1 cellular context compared by ENCODE assay signal in the genomic region with DNA sequence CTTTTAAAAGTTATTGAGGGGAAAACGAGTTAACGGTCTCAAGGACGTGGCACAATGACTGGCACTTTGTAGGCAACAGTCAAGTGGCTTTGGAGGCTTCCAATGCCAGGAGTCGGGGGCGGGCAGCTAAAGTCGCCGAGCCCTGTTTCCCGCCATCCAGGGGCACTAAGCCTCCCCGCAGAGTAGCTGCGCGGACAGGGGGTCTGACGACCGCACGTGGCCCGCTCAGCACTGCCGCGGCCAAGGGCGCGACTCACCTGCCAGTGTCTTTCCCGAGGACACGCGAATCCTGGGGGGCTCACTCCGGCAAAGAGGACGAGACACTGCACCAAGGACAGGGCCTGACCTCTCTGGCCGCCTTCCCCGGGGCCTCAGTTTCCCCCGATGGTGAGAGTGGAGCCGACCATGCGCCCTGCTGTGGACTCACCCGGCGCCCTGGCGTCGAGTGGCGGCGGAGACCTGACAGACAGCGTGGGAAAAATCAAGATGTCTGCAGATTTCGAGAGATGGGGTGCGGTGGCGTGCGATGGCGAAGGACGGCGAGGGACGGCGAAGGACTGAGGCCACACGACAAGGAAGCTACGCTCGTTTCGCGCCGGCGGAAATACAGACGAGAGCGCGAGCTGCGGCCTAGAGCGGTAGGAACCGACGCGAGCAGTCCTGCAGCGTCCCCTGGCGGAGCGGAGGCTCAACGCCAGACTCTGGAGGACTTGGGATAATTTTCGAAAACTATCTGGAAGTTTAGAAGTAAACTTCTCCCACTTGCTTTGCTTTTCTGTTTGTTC.
TF ChIP-seq lines count a peak whose summit lies in the region.

A gene (minus strand): TSS at position 559 of the 785 bp plus-strand sequence.

TF ChIP-seq in HepG2, 621 proteins besides CTCF, POLR2A, EP300 and RAD21 (continued from another document and continues in another):
- TF ChIP-seq, protein P1, sequence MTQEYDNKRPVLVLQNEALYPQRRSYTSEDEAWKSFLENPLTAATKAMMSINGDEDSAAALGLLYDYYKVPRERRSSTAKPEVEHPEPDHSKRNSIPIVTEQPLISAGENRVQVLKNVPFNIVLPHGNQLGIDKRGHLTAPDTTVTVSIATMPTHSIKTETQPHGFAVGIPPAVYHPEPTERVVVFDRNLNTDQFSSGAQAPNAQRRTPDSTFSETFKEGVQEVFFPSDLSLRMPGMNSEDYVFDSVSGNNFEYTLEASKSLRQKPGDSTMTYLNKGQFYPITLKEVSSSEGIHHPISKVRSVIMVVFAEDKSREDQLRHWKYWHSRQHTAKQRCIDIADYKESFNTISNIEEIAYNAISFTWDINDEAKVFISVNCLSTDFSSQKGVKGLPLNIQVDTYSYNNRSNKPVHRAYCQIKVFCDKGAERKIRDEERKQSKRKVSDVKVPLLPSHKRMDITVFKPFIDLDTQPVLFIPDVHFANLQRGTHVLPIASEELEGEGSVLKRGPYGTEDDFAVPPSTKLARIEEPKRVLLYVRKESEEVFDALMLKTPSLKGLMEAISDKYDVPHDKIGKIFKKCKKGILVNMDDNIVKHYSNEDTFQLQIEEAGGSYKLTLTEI (CRISPR knock-in tag; conservative IDR thresholded peaks at IDR 0.05), result peak; percentile 53; the same call in 1 of the 2 replicates
- TF ChIP-seq, protein P2, sequence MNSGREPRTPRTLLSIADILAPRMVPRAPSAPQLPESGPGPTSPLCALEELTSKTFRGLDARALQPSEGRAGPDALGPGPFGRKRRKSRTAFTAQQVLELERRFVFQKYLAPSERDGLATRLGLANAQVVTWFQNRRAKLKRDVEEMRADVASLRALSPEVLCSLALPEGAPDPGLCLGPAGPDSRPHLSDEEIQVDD (CRISPR knock-in tag; IDR thresholded peaks at IDR 0.05; ENCODE audit: borderline replicate concordance), result peak; percentile 98; the same call in 1 of the 2 replicates
- TF ChIP-seq, protein P3, sequence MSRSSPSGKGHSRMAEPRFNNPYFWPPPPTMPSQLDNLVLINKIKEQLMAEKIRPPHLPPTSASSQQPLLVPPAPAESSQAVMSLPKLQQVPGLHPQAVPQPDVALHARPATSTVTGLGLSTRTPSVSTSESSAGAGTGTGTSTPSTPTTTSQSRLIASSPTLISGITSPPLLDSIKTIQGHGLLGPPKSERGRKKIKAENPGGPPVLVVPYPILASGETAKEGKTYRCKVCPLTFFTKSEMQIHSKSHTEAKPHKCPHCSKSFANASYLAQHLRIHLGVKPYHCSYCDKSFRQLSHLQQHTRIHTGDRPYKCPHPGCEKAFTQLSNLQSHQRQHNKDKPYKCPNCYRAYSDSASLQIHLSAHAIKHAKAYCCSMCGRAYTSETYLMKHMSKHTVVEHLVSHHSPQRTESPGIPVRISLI (CRISPR knock-in tag; IDR thresholded peaks at IDR 0.05; ENCODE audit: borderline replicate concordance), result peak; percentile 90
- TF ChIP-seq HMG20B (CRISPR knock-in tag; conservative IDR thresholded peaks at IDR 0.05) (peak; percentile 88), ZMYM4 (CRISPR knock-in tag; IDR thresholded peaks at IDR 0.05) (peak; percentile 100), ZBTB42 (CRISPR knock-in tag; IDR thresholded peaks at IDR 0.05) (peak; percentile 95), ZNF891 (CRISPR knock-in tag; IDR thresholded peaks at IDR 0.05) (peak; percentile 100), HOXA5 (CRISPR knock-in tag; IDR thresholded peaks at IDR 0.05) (peak; percentile 99), ZNF343 (CRISPR knock-in tag; IDR thresholded peaks at IDR 0.05) (peak; percentile 99), ZNF841 (CRISPR knock-in tag; IDR thresholded peaks at IDR 0.05; ENCODE audit: borderline replicate concordance) (peak; percentile 73; the same call in 1 of the 2 replicates), ZNF234 (CRISPR knock-in tag; conservative IDR thresholded peaks at IDR 0.05) (peak; percentile 100), ZNF552 (CRISPR knock-in tag; IDR thresholded peaks at IDR 0.05; ENCODE audit: borderline replicate concordance) (peak; percentile 98), ZSCAN9 (CRISPR knock-in tag; IDR thresholded peaks at IDR 0.05; ENCODE audit: borderline replicate concordance) (peak; percentile 99), ZNF121 (CRISPR knock-in tag; IDR thresholded peaks at IDR 0.05) (peak; percentile 87; the same call in 1 of the 2 replicates), PLRG1 (conservative IDR thresholded peaks at IDR 0.05) (no peak), JDP2 (CRISPR knock-in tag; IDR thresholded peaks at IDR 0.05; ENCODE audit: borderline replicate concordance) (peak; percentile 93), ZNF782 (CRISPR knock-in tag; IDR thresholded peaks at IDR 0.05; ENCODE audit: borderline replicate concordance) (peak; percentile 100), CBFB (CRISPR knock-in tag; IDR thresholded peaks at IDR 0.05) (peak; percentile 99), SP4 (CRISPR knock-in tag; IDR thresholded peaks at IDR 0.05) (peak; percentile 88), PHF5A (CRISPR knock-in tag; IDR thresholded peaks at IDR 0.05; ENCODE audit: low read depth, unreplicated experiment) (peak; percentile 99), ZNF333 (CRISPR knock-in tag; IDR thresholded peaks at IDR 0.05; ENCODE audit: borderline replicate concordance) (peak; percentile 98), SRSF9 (IDR thresholded peaks at IDR 0.05; ENCODE audit: borderline replicate concordance, insufficient read depth, low read depth, low read length, poor library complexity, severe bottlenecking) (no peak), ZNF777 (CRISPR knock-in tag; IDR thresholded peaks at IDR 0.05) (peak; percentile 91), SP2 (CRISPR knock-in tag; IDR thresholded peaks at IDR 0.05) (peak; percentile 78), NFE2L2 (IDR thresholded peaks at IDR 0.05; ENCODE audit: low read length) (peak; percentile 52; the same call in 1 of the 2 replicates), ZNF232 (CRISPR knock-in tag; IDR thresholded peaks at IDR 0.05; ENCODE audit: borderline replicate concordance) (peak; percentile 99), RNF2 (conservative IDR thresholded peaks at IDR 0.05; ENCODE audit: low read depth) (peak; percentile 99), CHD4 (IDR thresholded peaks at IDR 0.05; ENCODE audit: borderline replicate concordance, low read length) (no peak)
- TF ChIP-seq, protein P4, sequence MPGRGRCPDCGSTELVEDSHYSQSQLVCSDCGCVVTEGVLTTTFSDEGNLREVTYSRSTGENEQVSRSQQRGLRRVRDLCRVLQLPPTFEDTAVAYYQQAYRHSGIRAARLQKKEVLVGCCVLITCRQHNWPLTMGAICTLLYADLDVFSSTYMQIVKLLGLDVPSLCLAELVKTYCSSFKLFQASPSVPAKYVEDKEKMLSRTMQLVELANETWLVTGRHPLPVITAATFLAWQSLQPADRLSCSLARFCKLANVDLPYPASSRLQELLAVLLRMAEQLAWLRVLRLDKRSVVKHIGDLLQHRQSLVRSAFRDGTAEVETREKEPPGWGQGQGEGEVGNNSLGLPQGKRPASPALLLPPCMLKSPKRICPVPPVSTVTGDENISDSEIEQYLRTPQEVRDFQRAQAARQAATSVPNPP (CRISPR knock-in tag; IDR thresholded peaks at IDR 0.05), result peak; percentile 98; the same call in 1 of the 2 replicates
- TF ChIP-seq, protein P5, sequence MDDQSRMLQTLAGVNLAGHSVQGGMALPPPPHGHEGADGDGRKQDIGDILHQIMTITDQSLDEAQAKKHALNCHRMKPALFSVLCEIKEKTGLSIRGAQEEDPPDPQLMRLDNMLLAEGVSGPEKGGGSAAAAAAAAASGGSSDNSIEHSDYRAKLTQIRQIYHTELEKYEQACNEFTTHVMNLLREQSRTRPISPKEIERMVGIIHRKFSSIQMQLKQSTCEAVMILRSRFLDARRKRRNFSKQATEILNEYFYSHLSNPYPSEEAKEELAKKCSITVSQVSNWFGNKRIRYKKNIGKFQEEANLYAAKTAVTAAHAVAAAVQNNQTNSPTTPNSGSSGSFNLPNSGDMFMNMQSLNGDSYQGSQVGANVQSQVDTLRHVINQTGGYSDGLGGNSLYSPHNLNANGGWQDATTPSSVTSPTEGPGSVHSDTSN (CRISPR knock-in tag; IDR thresholded peaks at IDR 0.05; ENCODE audit: borderline replicate concordance), result peak; percentile 94
- TF ChIP-seq, protein P6, sequence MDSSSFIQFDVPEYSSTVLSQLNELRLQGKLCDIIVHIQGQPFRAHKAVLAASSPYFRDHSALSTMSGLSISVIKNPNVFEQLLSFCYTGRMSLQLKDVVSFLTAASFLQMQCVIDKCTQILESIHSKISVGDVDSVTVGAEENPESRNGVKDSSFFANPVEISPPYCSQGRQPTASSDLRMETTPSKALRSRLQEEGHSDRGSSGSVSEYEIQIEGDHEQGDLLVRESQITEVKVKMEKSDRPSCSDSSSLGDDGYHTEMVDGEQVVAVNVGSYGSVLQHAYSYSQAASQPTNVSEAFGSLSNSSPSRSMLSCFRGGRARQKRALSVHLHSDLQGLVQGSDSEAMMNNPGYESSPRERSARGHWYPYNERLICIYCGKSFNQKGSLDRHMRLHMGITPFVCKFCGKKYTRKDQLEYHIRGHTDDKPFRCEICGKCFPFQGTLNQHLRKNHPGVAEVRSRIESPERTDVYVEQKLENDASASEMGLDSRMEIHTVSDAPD (CRISPR knock-in tag; IDR thresholded peaks at IDR 0.05), result peak; percentile 92; the same call in 1 of the 2 replicates
- TF ChIP-seq, protein P7, sequence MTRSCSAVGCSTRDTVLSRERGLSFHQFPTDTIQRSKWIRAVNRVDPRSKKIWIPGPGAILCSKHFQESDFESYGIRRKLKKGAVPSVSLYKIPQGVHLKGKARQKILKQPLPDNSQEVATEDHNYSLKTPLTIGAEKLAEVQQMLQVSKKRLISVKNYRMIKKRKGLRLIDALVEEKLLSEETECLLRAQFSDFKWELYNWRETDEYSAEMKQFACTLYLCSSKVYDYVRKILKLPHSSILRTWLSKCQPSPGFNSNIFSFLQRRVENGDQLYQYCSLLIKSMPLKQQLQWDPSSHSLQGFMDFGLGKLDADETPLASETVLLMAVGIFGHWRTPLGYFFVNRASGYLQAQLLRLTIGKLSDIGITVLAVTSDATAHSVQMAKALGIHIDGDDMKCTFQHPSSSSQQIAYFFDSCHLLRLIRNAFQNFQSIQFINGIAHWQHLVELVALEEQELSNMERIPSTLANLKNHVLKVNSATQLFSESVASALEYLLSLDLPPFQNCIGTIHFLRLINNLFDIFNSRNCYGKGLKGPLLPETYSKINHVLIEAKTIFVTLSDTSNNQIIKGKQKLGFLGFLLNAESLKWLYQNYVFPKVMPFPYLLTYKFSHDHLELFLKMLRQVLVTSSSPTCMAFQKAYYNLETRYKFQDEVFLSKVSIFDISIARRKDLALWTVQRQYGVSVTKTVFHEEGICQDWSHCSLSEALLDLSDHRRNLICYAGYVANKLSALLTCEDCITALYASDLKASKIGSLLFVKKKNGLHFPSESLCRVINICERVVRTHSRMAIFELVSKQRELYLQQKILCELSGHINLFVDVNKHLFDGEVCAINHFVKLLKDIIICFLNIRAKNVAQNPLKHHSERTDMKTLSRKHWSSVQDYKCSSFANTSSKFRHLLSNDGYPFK (CRISPR knock-in tag; IDR thresholded peaks at IDR 0.05; ENCODE audit: borderline replicate concordance), result peak; percentile 96
- TF ChIP-seq, protein P8, sequence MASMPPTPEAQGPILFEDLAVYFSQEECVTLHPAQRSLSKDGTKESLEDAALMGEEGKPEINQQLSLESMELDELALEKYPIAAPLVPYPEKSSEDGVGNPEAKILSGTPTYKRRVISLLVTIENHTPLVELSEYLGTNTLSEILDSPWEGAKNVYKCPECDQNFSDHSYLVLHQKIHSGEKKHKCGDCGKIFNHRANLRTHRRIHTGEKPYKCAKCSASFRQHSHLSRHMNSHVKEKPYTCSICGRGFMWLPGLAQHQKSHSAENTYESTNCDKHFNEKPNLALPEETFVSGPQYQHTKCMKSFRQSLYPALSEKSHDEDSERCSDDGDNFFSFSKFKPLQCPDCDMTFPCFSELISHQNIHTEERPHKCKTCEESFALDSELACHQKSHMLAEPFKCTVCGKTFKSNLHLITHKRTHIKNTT (CRISPR knock-in tag; IDR thresholded peaks at IDR 0.05), result no peak; the same call in 1 of the 2 replicates
- TF ChIP-seq, protein P9, sequence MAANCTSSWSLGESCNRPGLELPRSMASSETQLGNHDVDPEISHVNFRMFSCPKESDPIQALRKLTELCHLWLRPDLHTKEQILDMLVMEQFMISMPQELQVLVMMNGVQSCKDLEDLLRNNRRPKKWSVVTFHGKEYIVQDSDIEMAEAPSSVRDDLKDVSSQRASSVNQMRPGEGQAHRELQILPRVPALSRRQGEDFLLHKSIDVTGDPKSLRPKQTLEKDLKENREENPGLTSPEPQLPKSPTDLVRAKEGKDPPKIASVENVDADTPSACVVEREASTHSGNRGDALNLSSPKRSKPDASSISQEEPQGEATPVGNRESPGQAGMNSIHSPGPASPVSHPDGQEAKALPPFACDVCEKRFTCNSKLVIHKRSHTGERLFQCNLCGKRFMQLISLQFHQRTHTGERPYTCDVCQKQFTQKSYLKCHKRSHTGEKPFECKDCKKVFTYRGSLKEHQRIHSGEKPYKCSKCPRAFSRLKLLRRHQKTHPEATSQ (CRISPR knock-in tag; IDR thresholded peaks at IDR 0.05; ENCODE audit: borderline replicate concordance), result peak; percentile 100
- TF ChIP-seq, protein P10, sequence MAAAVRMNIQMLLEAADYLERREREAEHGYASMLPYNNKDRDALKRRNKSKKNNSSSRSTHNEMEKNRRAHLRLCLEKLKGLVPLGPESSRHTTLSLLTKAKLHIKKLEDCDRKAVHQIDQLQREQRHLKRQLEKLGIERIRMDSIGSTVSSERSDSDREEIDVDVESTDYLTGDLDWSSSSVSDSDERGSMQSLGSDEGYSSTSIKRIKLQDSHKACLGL (CRISPR knock-in tag; IDR thresholded peaks at IDR 0.05), result peak; percentile 100
- TF ChIP-seq, protein P11, sequence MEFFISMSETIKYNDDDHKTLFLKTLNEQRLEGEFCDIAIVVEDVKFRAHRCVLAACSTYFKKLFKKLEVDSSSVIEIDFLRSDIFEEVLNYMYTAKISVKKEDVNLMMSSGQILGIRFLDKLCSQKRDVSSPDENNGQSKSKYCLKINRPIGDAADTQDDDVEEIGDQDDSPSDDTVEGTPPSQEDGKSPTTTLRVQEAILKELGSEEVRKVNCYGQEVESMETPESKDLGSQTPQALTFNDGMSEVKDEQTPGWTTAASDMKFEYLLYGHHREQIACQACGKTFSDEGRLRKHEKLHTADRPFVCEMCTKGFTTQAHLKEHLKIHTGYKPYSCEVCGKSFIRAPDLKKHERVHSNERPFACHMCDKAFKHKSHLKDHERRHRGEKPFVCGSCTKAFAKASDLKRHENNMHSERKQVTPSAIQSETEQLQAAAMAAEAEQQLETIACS (CRISPR knock-in tag; IDR thresholded peaks at IDR 0.05), result peak; percentile 68
- TF ChIP-seq, protein P12, sequence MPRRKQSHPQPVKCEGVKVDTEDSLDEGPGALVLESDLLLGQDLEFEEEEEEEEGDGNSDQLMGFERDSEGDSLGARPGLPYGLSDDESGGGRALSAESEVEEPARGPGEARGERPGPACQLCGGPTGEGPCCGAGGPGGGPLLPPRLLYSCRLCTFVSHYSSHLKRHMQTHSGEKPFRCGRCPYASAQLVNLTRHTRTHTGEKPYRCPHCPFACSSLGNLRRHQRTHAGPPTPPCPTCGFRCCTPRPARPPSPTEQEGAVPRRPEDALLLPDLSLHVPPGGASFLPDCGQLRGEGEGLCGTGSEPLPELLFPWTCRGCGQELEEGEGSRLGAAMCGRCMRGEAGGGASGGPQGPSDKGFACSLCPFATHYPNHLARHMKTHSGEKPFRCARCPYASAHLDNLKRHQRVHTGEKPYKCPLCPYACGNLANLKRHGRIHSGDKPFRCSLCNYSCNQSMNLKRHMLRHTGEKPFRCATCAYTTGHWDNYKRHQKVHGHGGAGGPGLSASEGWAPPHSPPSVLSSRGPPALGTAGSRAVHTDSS (CRISPR knock-in tag; conservative IDR thresholded peaks at IDR 0.05), result peak; percentile 98
